ENCODE assay signal across 8 cellular contexts in genomic region chr20:32583581-32584045, GRCh38. TPM values are rescaled to one million over a fixed set of nuclear protein-coding genes. Genes with fewer than 3 reads are reported as not detected.
DNase-seq lines count a peak whose midpoint lies in the region; ATAC-seq and TF ChIP-seq lines count a peak whose summit lies in the region.

No MANE protein-coding gene starts in this region.

- CTCF ChIA-PET in T-cell (lab: Charles Lee) = interaction anchor here in 1 of 2 donors (1.2 kb wide), 1 partner anchor 57 kb away, joined by 5 read pairs; no protein-coding TSS in a partner anchor

- H3K4me1 Mint-ChIP-seq in T-cell = peaks cover 40 to 58% (median 55%) of the 10 kb centered on the region in 3 donors

- no peak overlapping the region for H3K27ac ChIP-seq in GM23248

- TF ChIP-seq CTCF in fibroblast of pulmonary artery (IDR thresholded peaks at IDR 0.05; ENCODE audit: low read length, missing control alignments) = no peak

- H3F3A ChIP-seq in GM23248 (ENCODE audit: insufficient read depth) = peaks cover 12% of the 10 kb centered on the region; the same call in 1 of the 2 replicates

- H3K9me3 ChIP-seq in GM23248 (ENCODE audit: low read depth) (no peaks in the 10 kb centered on the region), skeletal muscle satellite cell (replicated peaks; ENCODE audit: low read length) (no peaks in the 10 kb centered on the region)

- WGBS in GM23248 (ENCODE audit: low coverage in 1 of 2, low lambda C conversion rate in 2 of 2, missing lambda C conversion rate in 2 of 2), 2 experiments = 0% methylated on average over 26 of the region's 49 CpGs; no CpG with 5 or more reads in 1 of the 2 experiments

- no peaks in the 10 kb centered on the region for H3K9me3 Mint-ChIP-seq in T-cell

- H3K36me3 ChIP-seq in GM23248 (ENCODE audit: low read depth) (no peaks in the 10 kb centered on the region), skeletal muscle satellite cell (ENCODE audit: insufficient read depth, low read length) (no peaks in the 10 kb centered on the region)

- ATAC-seq in T-cell (replicated peaks in 1 of 4) = peak; percentile 13 to 22 (median 18)
- no peak for ATAC-seq in HG03139 (IDR thresholded peaks at IDR 0.05; ENCODE audit: unreplicated experiment)
- ATAC-seq in GM21367 (IDR thresholded peaks at IDR 0.05; ENCODE audit: unreplicated experiment) = no peak

- H3K79me2 ChIP-seq in GM23248 (ENCODE audit: insufficient read depth) = no peaks in the 10 kb centered on the region

- H4K20me1 ChIP-seq in GM23248 (ENCODE audit: insufficient read depth) = no peaks in the 10 kb centered on the region

- no peak overlapping the region for H2AFZ ChIP-seq in GM23248

- H3K27ac Mint-ChIP-seq in T-cell = no peak overlapping the region

- no peaks in the 10 kb centered on the region for H3K4me1 ChIP-seq in GM23248 (ENCODE audit: insufficient read depth)
- no peaks in the 10 kb centered on the region for H3K4me1 ChIP-seq in skeletal muscle satellite cell (ENCODE audit: control insufficient read depth, insufficient read depth, low read length)

- no peak for DNase-seq in GM23248
- DNase-seq in T-cell = peak in 2 of 34 experiments; percentile 29 to 34
- no peak for DNase-seq in fibroblast of pulmonary artery (ENCODE audit: low read depth)
- DNase-seq in retina = no peak
- DNase-seq in effector CD4-positive, alpha-beta T cell = no peak

- H3K4me3 ChIP-seq in GM23248 = peak overlapping the region; percentile 74
- peak overlapping the region; percentile 62 for H3K4me3 ChIP-seq in fibroblast of pulmonary artery (replicated peaks; ENCODE audit: low read depth, low read length)
- H3K4me3 ChIP-seq in skeletal muscle satellite cell (ENCODE audit: low read length) = no peak overlapping the region

- H3K9ac ChIP-seq in GM23248 (no peak overlapping the region), skeletal muscle satellite cell (ENCODE audit: low read depth, low read length) (no peak overlapping the region)

- H3K4me3 Mint-ChIP-seq in T-cell = peak overlapping the region in 1 of 3 donors; percentile 64

- POLR2A ChIA-PET in T-cell (lab: Charles Lee) = interaction anchor here in 1 of 2 donors (0.5 kb wide), 1 partner anchor 47 kb away, joined by 7 read pairs; no protein-coding TSS in a partner anchor

- peaks cover 0 to 4% of the 10 kb centered on the region in 2 donors for H3K27me3 Mint-ChIP-seq in T-cell

- no peaks in the 10 kb centered on the region for H3K36me3 Mint-ChIP-seq in T-cell

- H3K4me2 ChIP-seq in GM23248 (ENCODE audit: unreplicated experiment) (peak overlapping the region; percentile 65), skeletal muscle satellite cell (ENCODE audit: low read length) (peak overlapping the region; percentile 33)

- in situ Hi-C loops in GM23248 (cut with MboI) = no loop called here

- H3K27me3 ChIP-seq in GM23248 (replicated peaks; ENCODE audit: insufficient read depth) (no peaks in the 10 kb centered on the region; the same call in 1 of the 2 replicates), skeletal muscle satellite cell (ENCODE audit: control insufficient read depth, insufficient read depth, low read length) (peaks cover 36% of the 10 kb centered on the region)

- no peaks in the 10 kb centered on the region for H3K9me2 ChIP-seq in GM23248 (ENCODE audit: insufficient read depth)

RNA-seq across cellular contexts. Expression of gene NOL4L, which starts 1.5 kb away (rescaled TPM):
- 5.2 and 8.7 TPM in 2 replicates for total RNA-seq in GM23248 (2014; rRNA removed; shearing (Covaris generic))
- polyA plus RNA-seq in GM23248 (2016; fragmentation: Nextera tagmentation; extraction: Ambion mirVana) = 7.9 and 8.3 TPM in 2 replicates
- total RNA-seq in T-cell = 10 to 100 TPM; 63.5 to 88.8 (median 74.4) TPM
- 3.5 and 3.7 TPM in 2 replicates for total RNA-seq in skeletal muscle satellite cell (2012; rRNA removed)

Comparison
In these comparisons a context has a peak if more than half of its experiments do, and no peak if none do; other contexts are left out.
1. ATAC-seq: peak in T-cell (4 of 4); none in HG03139 (single experiment) and GM21367 (single experiment).